2 cellular contexts compared by ENCODE assay signal in the genomic region with DNA sequence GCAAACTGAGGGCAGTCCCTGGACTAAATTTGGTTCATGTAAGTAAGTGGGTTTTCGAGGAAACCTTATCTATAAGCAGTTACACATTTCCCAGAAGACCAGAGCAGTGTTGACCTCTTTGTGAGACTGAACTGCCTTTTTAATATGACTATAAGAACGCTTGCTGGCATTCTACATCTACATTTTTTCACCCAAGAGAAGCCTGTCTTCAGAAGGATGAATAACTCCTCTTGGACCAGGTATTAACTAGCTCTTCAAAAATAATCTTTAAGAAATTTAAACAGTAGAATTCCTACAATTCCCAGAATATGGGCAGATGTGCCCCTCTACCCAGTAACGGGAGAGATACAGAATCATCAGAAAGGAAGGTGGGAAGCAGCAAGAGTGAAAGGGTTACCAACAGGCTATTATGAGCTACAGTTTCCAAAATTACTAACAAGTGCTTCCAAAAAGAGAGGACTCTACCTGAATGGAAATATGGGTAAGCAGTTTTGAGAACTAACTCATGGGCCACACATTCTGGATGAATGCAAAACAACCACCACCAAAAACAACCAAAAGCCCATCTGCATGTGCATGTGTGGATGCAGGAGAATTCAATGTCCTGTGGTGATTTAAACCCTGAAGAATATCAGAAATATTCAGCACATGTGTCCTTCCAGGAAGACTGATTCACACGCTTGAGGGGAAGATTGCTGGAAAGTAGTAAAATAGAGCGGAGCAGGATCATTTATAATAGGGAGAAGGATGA.
TF ChIP-seq lines count a peak whose summit lies in the region.

No MANE protein-coding gene starts in this region.

TF ChIP-seq in GM23338, 12 proteins besides CTCF, POLR2A, EP300 and RAD21 (continued from another document):
- TF ChIP-seq, protein P1, sequence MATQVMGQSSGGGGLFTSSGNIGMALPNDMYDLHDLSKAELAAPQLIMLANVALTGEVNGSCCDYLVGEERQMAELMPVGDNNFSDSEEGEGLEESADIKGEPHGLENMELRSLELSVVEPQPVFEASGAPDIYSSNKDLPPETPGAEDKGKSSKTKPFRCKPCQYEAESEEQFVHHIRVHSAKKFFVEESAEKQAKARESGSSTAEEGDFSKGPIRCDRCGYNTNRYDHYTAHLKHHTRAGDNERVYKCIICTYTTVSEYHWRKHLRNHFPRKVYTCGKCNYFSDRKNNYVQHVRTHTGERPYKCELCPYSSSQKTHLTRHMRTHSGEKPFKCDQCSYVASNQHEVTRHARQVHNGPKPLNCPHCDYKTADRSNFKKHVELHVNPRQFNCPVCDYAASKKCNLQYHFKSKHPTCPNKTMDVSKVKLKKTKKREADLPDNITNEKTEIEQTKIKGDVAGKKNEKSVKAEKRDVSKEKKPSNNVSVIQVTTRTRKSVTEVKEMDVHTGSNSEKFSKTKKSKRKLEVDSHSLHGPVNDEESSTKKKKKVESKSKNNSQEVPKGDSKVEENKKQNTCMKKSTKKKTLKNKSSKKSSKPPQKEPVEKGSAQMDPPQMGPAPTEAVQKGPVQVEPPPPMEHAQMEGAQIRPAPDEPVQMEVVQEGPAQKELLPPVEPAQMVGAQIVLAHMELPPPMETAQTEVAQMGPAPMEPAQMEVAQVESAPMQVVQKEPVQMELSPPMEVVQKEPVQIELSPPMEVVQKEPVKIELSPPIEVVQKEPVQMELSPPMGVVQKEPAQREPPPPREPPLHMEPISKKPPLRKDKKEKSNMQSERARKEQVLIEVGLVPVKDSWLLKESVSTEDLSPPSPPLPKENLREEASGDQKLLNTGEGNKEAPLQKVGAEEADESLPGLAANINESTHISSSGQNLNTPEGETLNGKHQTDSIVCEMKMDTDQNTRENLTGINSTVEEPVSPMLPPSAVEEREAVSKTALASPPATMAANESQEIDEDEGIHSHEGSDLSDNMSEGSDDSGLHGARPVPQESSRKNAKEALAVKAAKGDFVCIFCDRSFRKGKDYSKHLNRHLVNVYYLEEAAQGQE (IDR thresholded peaks at IDR 0.05; ENCODE audit: unreplicated experiment): no peak
- TF ChIP-seq, protein P2, sequence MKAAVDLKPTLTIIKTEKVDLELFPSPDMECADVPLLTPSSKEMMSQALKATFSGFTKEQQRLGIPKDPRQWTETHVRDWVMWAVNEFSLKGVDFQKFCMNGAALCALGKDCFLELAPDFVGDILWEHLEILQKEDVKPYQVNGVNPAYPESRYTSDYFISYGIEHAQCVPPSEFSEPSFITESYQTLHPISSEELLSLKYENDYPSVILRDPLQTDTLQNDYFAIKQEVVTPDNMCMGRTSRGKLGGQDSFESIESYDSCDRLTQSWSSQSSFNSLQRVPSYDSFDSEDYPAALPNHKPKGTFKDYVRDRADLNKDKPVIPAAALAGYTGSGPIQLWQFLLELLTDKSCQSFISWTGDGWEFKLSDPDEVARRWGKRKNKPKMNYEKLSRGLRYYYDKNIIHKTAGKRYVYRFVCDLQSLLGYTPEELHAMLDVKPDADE (IDR thresholded peaks at IDR 0.05): no peak
- TF ChIP-seq EZH2phosphoT487 (IDR thresholded peaks at IDR 0.05; ENCODE audit: unreplicated experiment) (no peak), ZNF331 (CRISPR knock-in tag; IDR thresholded peaks at IDR 0.05; ENCODE audit: low read depth) (no peak), JUNB (IDR thresholded peaks at IDR 0.05; ENCODE audit: unreplicated experiment) (no peak), POLR2AphosphoS5 (IDR thresholded peaks at IDR 0.05; ENCODE audit: low read depth) (no peak), STAT1 (IDR thresholded peaks at IDR 0.05; ENCODE audit: unreplicated experiment) (no peak)
- TF ChIP-seq, protein P3, sequence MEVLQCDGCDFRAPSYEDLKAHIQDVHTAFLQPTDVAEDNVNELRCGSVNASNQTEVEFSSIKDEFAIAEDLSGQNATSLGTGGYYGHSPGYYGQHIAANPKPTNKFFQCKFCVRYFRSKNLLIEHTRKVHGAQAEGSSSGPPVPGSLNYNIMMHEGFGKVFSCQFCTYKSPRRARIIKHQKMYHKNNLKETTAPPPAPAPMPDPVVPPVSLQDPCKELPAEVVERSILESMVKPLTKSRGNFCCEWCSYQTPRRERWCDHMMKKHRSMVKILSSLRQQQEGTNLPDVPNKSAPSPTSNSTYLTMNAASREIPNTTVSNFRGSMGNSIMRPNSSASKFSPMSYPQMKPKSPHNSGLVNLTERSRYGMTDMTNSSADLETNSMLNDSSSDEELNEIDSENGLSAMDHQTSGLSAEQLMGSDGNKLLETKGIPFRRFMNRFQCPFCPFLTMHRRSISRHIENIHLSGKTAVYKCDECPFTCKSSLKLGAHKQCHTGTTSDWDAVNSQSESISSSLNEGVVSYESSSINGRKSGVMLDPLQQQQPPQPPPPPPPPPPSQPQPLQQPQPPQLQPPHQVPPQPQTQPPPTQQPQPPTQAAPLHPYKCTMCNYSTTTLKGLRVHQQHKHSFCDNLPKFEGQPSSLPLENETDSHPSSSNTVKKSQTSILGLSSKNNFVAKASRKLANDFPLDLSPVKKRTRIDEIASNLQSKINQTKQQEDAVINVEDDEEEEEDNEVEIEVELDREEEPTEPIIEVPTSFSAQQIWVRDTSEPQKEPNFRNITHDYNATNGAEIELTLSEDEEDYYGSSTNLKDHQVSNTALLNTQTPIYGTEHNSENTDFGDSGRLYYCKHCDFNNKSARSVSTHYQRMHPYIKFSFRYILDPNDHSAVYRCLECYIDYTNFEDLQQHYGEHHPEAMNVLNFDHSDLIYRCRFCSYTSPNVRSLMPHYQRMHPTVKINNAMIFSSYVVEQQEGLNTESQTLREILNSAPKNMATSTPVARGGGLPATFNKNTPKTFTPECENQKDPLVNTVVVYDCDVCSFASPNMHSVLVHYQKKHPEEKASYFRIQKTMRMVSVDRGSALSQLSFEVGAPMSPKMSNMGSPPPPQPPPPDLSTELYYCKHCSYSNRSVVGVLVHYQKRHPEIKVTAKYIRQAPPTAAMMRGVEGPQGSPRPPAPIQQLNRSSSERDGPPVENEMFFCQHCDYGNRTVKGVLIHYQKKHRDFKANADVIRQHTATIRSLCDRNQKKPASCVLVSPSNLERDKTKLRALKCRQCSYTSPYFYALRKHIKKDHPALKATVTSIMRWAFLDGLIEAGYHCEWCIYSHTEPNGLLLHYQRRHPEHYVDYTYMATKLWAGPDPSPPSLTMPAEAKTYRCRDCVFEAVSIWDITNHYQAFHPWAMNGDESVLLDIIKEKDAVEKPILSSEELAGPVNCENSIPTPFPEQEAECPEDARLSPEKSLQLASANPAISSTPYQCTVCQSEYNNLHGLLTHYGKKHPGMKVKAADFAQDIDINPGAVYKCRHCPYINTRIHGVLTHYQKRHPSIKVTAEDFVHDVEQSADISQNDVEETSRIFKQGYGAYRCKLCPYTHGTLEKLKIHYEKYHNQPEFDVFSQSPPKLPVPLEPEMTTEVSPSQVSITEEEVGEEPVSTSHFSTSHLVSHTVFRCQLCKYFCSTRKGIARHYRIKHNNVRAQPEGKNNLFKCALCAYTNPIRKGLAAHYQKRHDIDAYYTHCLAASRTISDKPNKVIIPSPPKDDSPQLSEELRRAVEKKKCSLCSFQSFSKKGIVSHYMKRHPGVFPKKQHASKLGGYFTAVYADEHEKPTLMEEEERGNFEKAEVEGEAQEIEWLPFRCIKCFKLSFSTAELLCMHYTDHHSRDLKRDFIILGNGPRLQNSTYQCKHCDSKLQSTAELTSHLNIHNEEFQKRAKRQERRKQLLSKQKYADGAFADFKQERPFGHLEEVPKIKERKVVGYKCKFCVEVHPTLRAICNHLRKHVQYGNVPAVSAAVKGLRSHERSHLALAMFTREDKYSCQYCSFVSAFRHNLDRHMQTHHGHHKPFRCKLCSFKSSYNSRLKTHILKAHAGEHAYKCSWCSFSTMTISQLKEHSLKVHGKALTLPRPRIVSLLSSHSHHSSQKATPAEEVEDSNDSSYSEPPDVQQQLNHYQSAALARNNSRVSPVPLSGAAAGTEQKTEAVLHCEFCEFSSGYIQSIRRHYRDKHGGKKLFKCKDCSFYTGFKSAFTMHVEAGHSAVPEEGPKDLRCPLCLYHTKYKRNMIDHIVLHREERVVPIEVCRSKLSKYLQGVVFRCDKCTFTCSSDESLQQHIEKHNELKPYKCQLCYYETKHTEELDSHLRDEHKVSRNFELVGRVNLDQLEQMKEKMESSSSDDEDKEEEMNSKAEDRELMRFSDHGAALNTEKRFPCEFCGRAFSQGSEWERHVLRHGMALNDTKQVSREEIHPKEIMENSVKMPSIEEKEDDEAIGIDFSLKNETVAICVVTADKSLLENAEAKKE (CRISPR knock-in tag; IDR thresholded peaks at IDR 0.05): no peak
TF ChIP-seq in GM23338: peak in this region for 0.

TF ChIP-seq in K562, 482 proteins besides CTCF, POLR2A, EP300 and RAD21 (continues in another document):
- TF ChIP-seq, protein P1 (CRISPR knock-in tag; IDR thresholded peaks at IDR 0.05; ENCODE audit: low read depth): no peak
- peak in 1 of 2 experiments; percentile 23; a peak in 2 of 4 replicates for TF ChIP-seq KDM1A (IDR thresholded peaks at IDR 0.05)
- TF ChIP-seq, protein P4, sequence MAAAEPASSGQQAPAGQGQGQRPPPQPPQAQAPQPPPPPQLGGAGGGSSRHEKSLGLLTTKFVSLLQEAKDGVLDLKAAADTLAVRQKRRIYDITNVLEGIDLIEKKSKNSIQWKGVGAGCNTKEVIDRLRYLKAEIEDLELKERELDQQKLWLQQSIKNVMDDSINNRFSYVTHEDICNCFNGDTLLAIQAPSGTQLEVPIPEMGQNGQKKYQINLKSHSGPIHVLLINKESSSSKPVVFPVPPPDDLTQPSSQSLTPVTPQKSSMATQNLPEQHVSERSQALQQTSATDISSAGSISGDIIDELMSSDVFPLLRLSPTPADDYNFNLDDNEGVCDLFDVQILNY (CRISPR knock-in tag; IDR thresholded peaks at IDR 0.05): no peak
- TF ChIP-seq, protein P5, sequence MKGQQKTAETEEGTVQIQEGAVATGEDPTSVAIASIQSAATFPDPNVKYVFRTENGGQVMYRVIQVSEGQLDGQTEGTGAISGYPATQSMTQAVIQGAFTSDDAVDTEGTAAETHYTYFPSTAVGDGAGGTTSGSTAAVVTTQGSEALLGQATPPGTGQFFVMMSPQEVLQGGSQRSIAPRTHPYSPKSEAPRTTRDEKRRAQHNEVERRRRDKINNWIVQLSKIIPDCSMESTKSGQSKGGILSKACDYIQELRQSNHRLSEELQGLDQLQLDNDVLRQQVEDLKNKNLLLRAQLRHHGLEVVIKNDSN (CRISPR knock-in tag; IDR thresholded peaks at IDR 0.05): no peak
- TF ChIP-seq, protein P6, sequence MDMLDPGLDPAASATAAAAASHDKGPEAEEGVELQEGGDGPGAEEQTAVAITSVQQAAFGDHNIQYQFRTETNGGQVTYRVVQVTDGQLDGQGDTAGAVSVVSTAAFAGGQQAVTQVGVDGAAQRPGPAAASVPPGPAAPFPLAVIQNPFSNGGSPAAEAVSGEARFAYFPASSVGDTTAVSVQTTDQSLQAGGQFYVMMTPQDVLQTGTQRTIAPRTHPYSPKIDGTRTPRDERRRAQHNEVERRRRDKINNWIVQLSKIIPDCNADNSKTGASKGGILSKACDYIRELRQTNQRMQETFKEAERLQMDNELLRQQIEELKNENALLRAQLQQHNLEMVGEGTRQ (CRISPR knock-in tag; IDR thresholded peaks at IDR 0.05): no peak
- TF ChIP-seq ZKSCAN1 (IDR thresholded peaks at IDR 0.05; ENCODE audit: low read depth, low read length): no peak
- TF ChIP-seq, protein P7, sequence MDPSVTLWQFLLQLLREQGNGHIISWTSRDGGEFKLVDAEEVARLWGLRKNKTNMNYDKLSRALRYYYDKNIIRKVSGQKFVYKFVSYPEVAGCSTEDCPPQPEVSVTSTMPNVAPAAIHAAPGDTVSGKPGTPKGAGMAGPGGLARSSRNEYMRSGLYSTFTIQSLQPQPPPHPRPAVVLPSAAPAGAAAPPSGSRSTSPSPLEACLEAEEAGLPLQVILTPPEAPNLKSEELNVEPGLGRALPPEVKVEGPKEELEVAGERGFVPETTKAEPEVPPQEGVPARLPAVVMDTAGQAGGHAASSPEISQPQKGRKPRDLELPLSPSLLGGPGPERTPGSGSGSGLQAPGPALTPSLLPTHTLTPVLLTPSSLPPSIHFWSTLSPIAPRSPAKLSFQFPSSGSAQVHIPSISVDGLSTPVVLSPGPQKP (CRISPR knock-in tag; IDR thresholded peaks at IDR 0.05): no peak
- peak; percentile 76 for TF ChIP-seq ARID1B (IDR thresholded peaks at IDR 0.05)
- TF ChIP-seq PYGO2 (tag; IDR thresholded peaks at IDR 0.05): no peak
- no peak for TF ChIP-seq CHD2 (IDR thresholded peaks at IDR 0.05; ENCODE audit: low read depth, low read length)
- TF ChIP-seq BCOR (IDR thresholded peaks at IDR 0.05): no peak
- TF ChIP-seq, protein P8, sequence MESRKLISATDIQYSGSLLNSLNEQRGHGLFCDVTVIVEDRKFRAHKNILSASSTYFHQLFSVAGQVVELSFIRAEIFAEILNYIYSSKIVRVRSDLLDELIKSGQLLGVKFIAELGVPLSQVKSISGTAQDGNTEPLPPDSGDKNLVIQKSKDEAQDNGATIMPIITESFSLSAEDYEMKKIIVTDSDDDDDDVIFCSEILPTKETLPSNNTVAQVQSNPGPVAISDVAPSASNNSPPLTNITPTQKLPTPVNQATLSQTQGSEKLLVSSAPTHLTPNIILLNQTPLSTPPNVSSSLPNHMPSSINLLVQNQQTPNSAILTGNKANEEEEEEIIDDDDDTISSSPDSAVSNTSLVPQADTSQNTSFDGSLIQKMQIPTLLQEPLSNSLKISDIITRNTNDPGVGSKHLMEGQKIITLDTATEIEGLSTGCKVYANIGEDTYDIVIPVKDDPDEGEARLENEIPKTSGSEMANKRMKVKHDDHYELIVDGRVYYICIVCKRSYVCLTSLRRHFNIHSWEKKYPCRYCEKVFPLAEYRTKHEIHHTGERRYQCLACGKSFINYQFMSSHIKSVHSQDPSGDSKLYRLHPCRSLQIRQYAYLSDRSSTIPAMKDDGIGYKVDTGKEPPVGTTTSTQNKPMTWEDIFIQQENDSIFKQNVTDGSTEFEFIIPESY (CRISPR knock-in tag; IDR thresholded peaks at IDR 0.05): no peak
- 0 out of 2 replicates have a peak, but pooled peaks have one; percentile 30 for TF ChIP-seq GATAD2A (IDR thresholded peaks at IDR 0.05)
- TF ChIP-seq, protein P9, sequence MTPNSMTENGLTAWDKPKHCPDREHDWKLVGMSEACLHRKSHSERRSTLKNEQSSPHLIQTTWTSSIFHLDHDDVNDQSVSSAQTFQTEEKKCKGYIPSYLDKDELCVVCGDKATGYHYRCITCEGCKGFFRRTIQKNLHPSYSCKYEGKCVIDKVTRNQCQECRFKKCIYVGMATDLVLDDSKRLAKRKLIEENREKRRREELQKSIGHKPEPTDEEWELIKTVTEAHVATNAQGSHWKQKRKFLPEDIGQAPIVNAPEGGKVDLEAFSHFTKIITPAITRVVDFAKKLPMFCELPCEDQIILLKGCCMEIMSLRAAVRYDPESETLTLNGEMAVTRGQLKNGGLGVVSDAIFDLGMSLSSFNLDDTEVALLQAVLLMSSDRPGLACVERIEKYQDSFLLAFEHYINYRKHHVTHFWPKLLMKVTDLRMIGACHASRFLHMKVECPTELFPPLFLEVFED (CRISPR knock-in tag; conservative IDR thresholded peaks at IDR 0.05): no peak
